30 cellular contexts compared by ENCODE assay signal in genomic region chr1:234014208-234014607, GRCh38.
"Had no signal": no experiment of that assay in that cellular context is flagged by ENCODE, and none has a peak within 500 bp of the region (broad histone marks: within the 10 kb centered on the region; RNA-seq: fewer than 3 reads in every experiment).

No MANE protein-coding gene starts in this region.

- H3K27ac Mint-ChIP-seq: activated CD4-positive, alpha-beta T cell treated with anti-CD3 and anti-CD28 coated beads for 36 hours; activated CD4-positive, alpha-beta T cell treated with anti-CD3 and anti-CD28 coated beads, Interleukin-2, amount 10 ng/mL, durations not matched to agents 24 days and 14 days; activated CD8-positive, alpha-beta T cell treated with anti-CD3 and anti-CD28 coated beads for 36 hours; activated naive CD8-positive, alpha-beta T cell; activated T-helper 17 cell treated with anti-CD3 and anti-CD28 coated beads, Interleukin-2, amount 50 U/mL, for 72 hours; effector memory CD8-positive, alpha-beta T cell; T-helper 17 cell; T-helper 2 cell treated with Interferon-gamma antibody and Interleukin-4, amounts not matched to agents 5 μg/mL and 100 μg/mL, for 36 hours had no signal

- H3K36me3 Mint-ChIP-seq: activated naive CD8-positive, alpha-beta T cell had no signal

- DNase-seq: activated CD4-positive, alpha-beta T cell treated with anti-CD3 and anti-CD28 coated beads for 36 hours; activated CD4-positive, alpha-beta T cell treated with anti-CD3 and anti-CD28 coated beads, Interleukin-2, amount 10 ng/mL, durations not matched to agents 24 days and 14 days; activated CD4-positive, CD25-positive, alpha-beta regulatory T cell; activated CD4-positive, CD25-positive, alpha-beta regulatory T cell treated with anti-CD3 and anti-CD28 coated beads, Interleukin-2, amount 50 U/mL, for 72 hours; activated CD8-positive, alpha-beta memory T cell treated with anti-CD3 and anti-CD28 coated beads for 24 hours; activated CD8-positive, alpha-beta T cell treated with anti-CD3 and anti-CD28 coated beads for 36 hours; activated effector memory CD4-positive, alpha-beta T cell treated with Interleukin-2 at 50 U/mL for 16 hours; activated gamma-delta T cell treated with Interleukin-2 at 50 U/mL for 16 hours; activated naive CD4-positive, alpha-beta T cell treated with anti-CD3 and anti-CD28 coated beads, Interleukin-2, amount 50 U/mL, for 16 hours; activated naive CD4-positive, alpha-beta T cell treated with Interleukin-2 at 50 U/mL for 16 hours; activated T-cell treated with anti-CD3 and anti-CD28 coated beads, Interleukin-2, amount 50 U/mL, for 4 hours; amygdala; aorta; body of pancreas; caudate nucleus; cortex of kidney; dermis blood vessel endothelial cell; effector CD4-positive, alpha-beta T cell; effector memory CD8-positive, alpha-beta T cell; erythroblast; foreskin keratinocyte; gastrocnemius medialis; glutamatergic neuron; heart left ventricle; hypothalamus; T-helper 17 cell; T1000 had no signal

- H3K9me3 Mint-ChIP-seq: activated CD4-positive, alpha-beta T cell treated with anti-CD3 and anti-CD28 coated beads, Interleukin-2, amount 10 ng/mL, durations not matched to agents 24 days and 14 days; activated T-cell treated with anti-CD3 and anti-CD28 coated beads, Interleukin-2, amount 50 U/mL, for 4 hours; T-helper 2 cell treated with Interferon-gamma antibody and Interleukin-4, amounts not matched to agents 5 μg/mL and 100 μg/mL, for 36 hours had no signal

- H3K4me3 Mint-ChIP-seq: activated CD4-positive, alpha-beta T cell treated with anti-CD3 and anti-CD28 coated beads for 36 hours; activated CD4-positive, alpha-beta T cell treated with anti-CD3 and anti-CD28 coated beads, Interleukin-2, amount 10 ng/mL, durations not matched to agents 24 days and 14 days; activated CD8-positive, alpha-beta T cell treated with anti-CD3 and anti-CD28 coated beads for 36 hours; activated naive CD8-positive, alpha-beta T cell; activated T-cell treated with anti-CD3 and anti-CD28 coated beads, Interleukin-2, amount 50 U/mL, for 4 hours; activated T-helper 17 cell treated with anti-CD3 and anti-CD28 coated beads, Interleukin-2, amount 50 U/mL, for 72 hours; effector memory CD8-positive, alpha-beta T cell; T-helper 17 cell; T-helper 2 cell treated with Interferon-gamma antibody and Interleukin-4, amounts not matched to agents 5 μg/mL and 100 μg/mL, for 36 hours had no signal

- H3K4me1 Mint-ChIP-seq: activated CD4-positive, alpha-beta T cell treated with anti-CD3 and anti-CD28 coated beads for 36 hours; activated CD4-positive, alpha-beta T cell treated with anti-CD3 and anti-CD28 coated beads, Interleukin-2, amount 10 ng/mL, durations not matched to agents 24 days and 14 days; activated T-helper 17 cell treated with anti-CD3 and anti-CD28 coated beads, Interleukin-2, amount 50 U/mL, for 72 hours; T-helper 17 cell had no signal
